Comparison of ENCODE assay signal across 9 cellular contexts in the genomic region with DNA sequence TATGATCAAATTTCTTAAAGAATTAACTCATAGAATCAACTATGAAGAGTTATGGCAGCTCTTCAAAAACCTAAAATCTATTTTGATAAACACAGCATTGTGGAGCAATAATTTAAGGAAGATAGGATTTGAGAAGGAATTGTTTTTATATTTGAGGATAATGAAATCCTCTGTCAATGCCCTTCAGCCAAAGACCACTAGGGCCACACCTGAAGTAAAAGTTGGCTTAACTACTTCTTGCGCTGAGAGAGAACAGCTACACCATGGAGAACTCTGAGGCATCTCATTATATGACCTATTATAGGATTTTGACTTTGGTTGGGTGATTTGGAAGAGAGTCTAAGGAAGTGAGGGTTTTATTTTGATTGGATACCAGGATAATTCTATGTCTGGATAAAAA.
"Had no signal": no experiment of that assay in that cellular context is flagged by ENCODE, and none has a peak within 500 bp of the region (broad histone marks: within the 10 kb centered on the region; RNA-seq: fewer than 3 reads in every experiment).

No MANE protein-coding gene starts in this region.

- H3K36me3 Mint-ChIP-seq: IgD-negative memory B cell had no signal

- H3K27ac Mint-ChIP-seq: HFFc6, IgD-negative memory B cell had no signal

- H3K9me3 Mint-ChIP-seq: IgD-negative memory B cell had no signal

- H3K27ac ChIP-seq: GM23248, HL-60, KMS-11 had no signal

- H3K9me3 ChIP-seq: HAP-1 had no signal

- ATAC-seq: HCT116, HepG2 had no signal

- H3K27me3 Mint-ChIP-seq: IgD-negative memory B cell had no signal

- DNase-seq: GM23248, HFFc6, KBM-7 had no signal

- H3K4me3 ChIP-seq: GM23248, HAP-1 had no signal

- H2AFZ ChIP-seq: GM23248 had no signal

- H3K36me3 ChIP-seq: HAP-1 had no signal

- H3K9ac ChIP-seq: GM23248, KMS-11 had no signal

- H3K4me2 ChIP-seq: KMS-11 had no signal

- H3K4me3 Mint-ChIP-seq: HFFc6, IgD-negative memory B cell had no signal
